ENCODE assay signal across 9 cellular contexts in genomic region chr2:73939419-73939818, GRCh38. TPM values are rescaled to one million over a fixed set of nuclear protein-coding genes. Genes with fewer than 3 reads are reported as not detected.
DNase-seq lines count a peak whose midpoint lies in the region; ATAC-seq, FAIRE-seq and TF ChIP-seq lines count a peak whose summit lies in the region.
"Had no signal": no experiment of that assay in that cellular context is flagged by ENCODE, and none has a peak within 500 bp of the region (broad histone marks: within the 10 kb centered on the region; RNA-seq: fewer than 3 reads in every experiment).

No MANE protein-coding gene starts in this region.

- peaks cover 51% of the 10 kb centered on the region for H3K4me1 Mint-ChIP-seq in stimulated activated memory B cell treated with anti-CD40 and anti-IgM and Interleukin-4, amounts not matched to agents 10 μg/mL and 1 μg/mL and 100 μg/mL, for 72 hours

- intact Hi-C loops in pancreas (cut with DNase I): no loop called here

- H3K4me3 ChIP-seq in epithelial cell of esophagus (ENCODE audit: low read length) (no peak overlapping the region), pancreas (no peak overlapping the region)

- peak; percentile 45 for ATAC-seq in SK-N-SH treated with all-trans-retinoic acid at 6 μM for 48 hours
- peak; percentile 72 to 87 (median 79) for ATAC-seq in pancreas
- no peak for ATAC-seq in stimulated activated memory B cell treated with anti-CD40 and anti-IgM and Interleukin-4, amounts not matched to agents 10 μg/mL and 1 μg/mL and 100 μg/mL, for 72 hours
- ATAC-seq in HG02610 (IDR thresholded peaks at IDR 0.05; ENCODE audit: unreplicated experiment): no peak

- no peak for TF ChIP-seq POLR2A in GM12892 (IDR thresholded peaks at IDR 0.05; ENCODE audit: low read depth, low read length)

- H3K9me3 Mint-ChIP-seq in stimulated activated memory B cell treated with anti-CD40 and anti-IgM and Interleukin-4, amounts not matched to agents 10 μg/mL and 1 μg/mL and 100 μg/mL, for 72 hours: no peaks in the 10 kb centered on the region

- no peaks in the 10 kb centered on the region for H3K36me3 ChIP-seq in pancreas

- 69 to 74% methylated on average over 2 of the region's 2 CpGs for WGBS in pancreas, 2 donors

- H3K9me3 ChIP-seq in pancreas: no peaks in the 10 kb centered on the region

- H3K27me3 ChIP-seq in pancreas: no peaks in the 10 kb centered on the region

- H3K36me3 Mint-ChIP-seq in stimulated activated memory B cell treated with anti-CD40 and anti-IgM and Interleukin-4, amounts not matched to agents 10 μg/mL and 1 μg/mL and 100 μg/mL, for 72 hours: peaks cover 40% of the 10 kb centered on the region

- H3K27ac ChIP-seq in pancreas: no peak overlapping the region

- DNase-seq in GM10248 (ENCODE audit: extremely low spot score): no peak
- DNase-seq in epithelial cell of esophagus (ENCODE audit: low read depth): peak; percentile 98
- peak in 1 of 6 donors; percentile 29 for DNase-seq in pancreas
- no peak for DNase-seq in NCI-H69 (lab: John Stamatoyannopoulos, UW)
- DNase-seq in GM12892 (ENCODE audit: insufficient read length): no peak

- no peak overlapping the region for H3K4me3 Mint-ChIP-seq in stimulated activated memory B cell treated with anti-CD40 and anti-IgM and Interleukin-4, amounts not matched to agents 10 μg/mL and 1 μg/mL and 100 μg/mL, for 72 hours

- H3K27me3 Mint-ChIP-seq in stimulated activated memory B cell treated with anti-CD40 and anti-IgM and Interleukin-4, amounts not matched to agents 10 μg/mL and 1 μg/mL and 100 μg/mL, for 72 hours: no peaks in the 10 kb centered on the region

- FAIRE-seq in pancreas (lab: Jason Lieb, UNC): no peak
- no peak for FAIRE-seq in GM12892 (lab: Jason Lieb, UNC)

- H3K27ac Mint-ChIP-seq in stimulated activated memory B cell treated with anti-CD40 and anti-IgM and Interleukin-4, amounts not matched to agents 10 μg/mL and 1 μg/mL and 100 μg/mL, for 72 hours: no peak overlapping the region

- POLR2A ChIA-PET in GM10248 (lab: Yijun Ruan, JAX): no interaction called here

- TF ChIP-seq CTCF in GM10248 (IDR thresholded peaks at IDR 0.05; ENCODE audit: control extremely low read depth, extremely low read depth, low read depth, missing control alignments) (peak; percentile 6), epithelial cell of esophagus (IDR thresholded peaks at IDR 0.05; ENCODE audit: insufficient read depth, low read depth, low read length, missing control alignments) (peak; percentile 47), pancreas (IDR thresholded peaks at IDR 0.05) (no peak)

- no peaks in the 10 kb centered on the region for H3K4me1 ChIP-seq in pancreas

- CTCF ChIA-PET in GM10248 (lab: Yijun Ruan, JAX): interaction anchor here (0.7 to 2.6 kb wide), 7 partner anchors 10 to 62 kb away, joined by 3 to 7 read pairs (median 4); no protein-coding TSS in a partner anchor

TF ChIP-seq in SK-N-SH treated with all-trans-retinoic acid at 6 μM for 48 hours, 23 proteins besides CTCF, POLR2A, EP300 and RAD21:
- TF ChIP-seq ARNTL (CRISPR knock-in tag; IDR thresholded peaks at IDR 0.05; ENCODE audit: borderline replicate concordance, low read depth) (no peak), ZC3H10 (CRISPR knock-in tag; IDR thresholded peaks at IDR 0.05) (no peak), ZNF70 (CRISPR knock-in tag; IDR thresholded peaks at IDR 0.05) (no peak), BACH2 (CRISPR knock-in tag; IDR thresholded peaks at IDR 0.05; ENCODE audit: borderline replicate concordance) (no peak), CSDC2 (CRISPR knock-in tag; IDR thresholded peaks at IDR 0.05) (no peak), SNAI2 (CRISPR knock-in tag; IDR thresholded peaks at IDR 0.05) (0 out of 2 replicates have a peak, but pooled peaks have one; percentile 1), ZFP30 (CRISPR knock-in tag; IDR thresholded peaks at IDR 0.05) (no peak), OSR1 (CRISPR knock-in tag; IDR thresholded peaks at IDR 0.05) (no peak), ESRRG (CRISPR knock-in tag; IDR thresholded peaks at IDR 0.05) (no peak)

RNA-seq across cellular contexts. Expression of gene DGUOK, which starts 12.7 kb away (rescaled TPM):
- total RNA-seq in pancreas: 10 to 100 TPM; 13.1 to 19.3 (median 15.2) TPM
- 10 to 100 TPM; 30.6 to 47.0 TPM for polyA plus RNA-seq in pancreas
- 76.7 TPM for polyA plus RNA-seq in GM12892 (2012; ENCODE audit: missing spikeins)

RNA-seq across cellular contexts. Expression of gene TET3, which starts 45.3 kb away (rescaled TPM):
- total RNA-seq in pancreas: 1 to 10 TPM; 4.1 to 8.6 (median 4.8) TPM
- polyA plus RNA-seq in pancreas: 1 to 10 TPM; 1.5 to 4.4 TPM
- polyA plus RNA-seq in GM12892 (2012; ENCODE audit: missing spikeins): 12.0 TPM

RNA-seq across cellular contexts. Expression of gene ACTG2, which starts 46.6 kb away (rescaled TPM):
- 1 to 10 TPM in 3 of 6 donors, under 1 TPM in 3; 0.28 to 2.2 (median 0.91) TPM for total RNA-seq in pancreas
- 10 to 100 TPM in 1 of 2 donors, 1 to 10 TPM in 1; 9.9 to 76.3 TPM for polyA plus RNA-seq in pancreas
- 0.19 TPM for polyA plus RNA-seq in GM12892 (2012; ENCODE audit: missing spikeins)
- total RNA-seq: lung microvascular endothelial cell had no signal

Comparison
In these comparisons a context has a peak if more than half of its experiments do, and no peak if none do; other contexts are left out.
1. CTCF ChIP-seq: peak in GM10248 (single experiment) and epithelial cell of esophagus (single experiment); none in pancreas (0 of 4).
2. ATAC-seq: peak in SK-N-SH treated with all-trans-retinoic acid at 6 μM for 48 hours (single experiment) and pancreas (4 of 4); none in stimulated activated memory B cell treated with anti-CD40 and anti-IgM and Interleukin-4, amounts not matched to agents 10 μg/mL and 1 μg/mL and 100 μg/mL, for 72 hours (single experiment) and HG02610 (single experiment).